In the genomic region with DNA sequence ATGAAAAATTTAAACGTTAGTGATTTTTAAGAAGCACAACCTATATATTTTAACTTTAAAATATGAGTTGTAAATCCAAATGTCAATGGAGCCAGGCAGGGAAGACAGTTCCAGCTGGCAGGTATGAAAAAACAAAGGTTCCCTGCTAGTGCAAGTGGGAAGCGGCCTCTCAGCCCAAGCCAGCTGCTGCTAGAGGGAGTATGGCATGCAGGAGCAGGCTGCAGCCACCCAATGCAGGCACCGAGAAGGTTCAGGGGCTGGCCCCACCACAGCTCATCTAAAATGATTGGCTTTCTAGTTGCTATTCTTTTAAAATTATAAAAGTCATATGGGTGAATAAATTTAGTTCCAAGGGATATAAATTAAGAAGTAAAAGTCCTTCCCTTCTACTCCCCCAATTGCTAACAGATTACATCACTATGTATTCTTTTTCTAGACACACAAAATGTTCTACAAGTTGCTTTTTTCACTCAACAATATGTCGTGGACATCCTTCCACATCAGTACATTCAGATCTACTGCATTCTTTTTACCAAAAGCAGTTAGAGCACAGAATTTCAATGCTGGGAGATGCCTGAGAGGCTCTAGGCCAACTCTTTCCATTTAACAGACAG, we compare ENCODE assay signal across 2 cellular contexts.
TF ChIP-seq lines count a peak whose summit lies in the region.

No MANE protein-coding gene starts in this region.

TF ChIP-seq in IMR-90, 13 proteins besides CTCF, POLR2A, EP300 and RAD21:
- TF ChIP-seq, protein P1, sequence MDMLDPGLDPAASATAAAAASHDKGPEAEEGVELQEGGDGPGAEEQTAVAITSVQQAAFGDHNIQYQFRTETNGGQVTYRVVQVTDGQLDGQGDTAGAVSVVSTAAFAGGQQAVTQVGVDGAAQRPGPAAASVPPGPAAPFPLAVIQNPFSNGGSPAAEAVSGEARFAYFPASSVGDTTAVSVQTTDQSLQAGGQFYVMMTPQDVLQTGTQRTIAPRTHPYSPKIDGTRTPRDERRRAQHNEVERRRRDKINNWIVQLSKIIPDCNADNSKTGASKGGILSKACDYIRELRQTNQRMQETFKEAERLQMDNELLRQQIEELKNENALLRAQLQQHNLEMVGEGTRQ (IDR thresholded peaks at IDR 0.05; ENCODE audit: low read depth, low read length) = no peak
- TF ChIP-seq MXI1 (IDR thresholded peaks at IDR 0.05; ENCODE audit: borderline replicate concordance, low read depth, low read length) = no peak
- TF ChIP-seq, protein P2, sequence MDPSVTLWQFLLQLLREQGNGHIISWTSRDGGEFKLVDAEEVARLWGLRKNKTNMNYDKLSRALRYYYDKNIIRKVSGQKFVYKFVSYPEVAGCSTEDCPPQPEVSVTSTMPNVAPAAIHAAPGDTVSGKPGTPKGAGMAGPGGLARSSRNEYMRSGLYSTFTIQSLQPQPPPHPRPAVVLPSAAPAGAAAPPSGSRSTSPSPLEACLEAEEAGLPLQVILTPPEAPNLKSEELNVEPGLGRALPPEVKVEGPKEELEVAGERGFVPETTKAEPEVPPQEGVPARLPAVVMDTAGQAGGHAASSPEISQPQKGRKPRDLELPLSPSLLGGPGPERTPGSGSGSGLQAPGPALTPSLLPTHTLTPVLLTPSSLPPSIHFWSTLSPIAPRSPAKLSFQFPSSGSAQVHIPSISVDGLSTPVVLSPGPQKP (IDR thresholded peaks at IDR 0.05; ENCODE audit: borderline replicate concordance, low read depth, low read length) = no peak

TF ChIP-seq in HepG2, 621 proteins besides CTCF, POLR2A, EP300 and RAD21:
- no peak for TF ChIP-seq ZMYM4 (CRISPR knock-in tag; IDR thresholded peaks at IDR 0.05)
- TF ChIP-seq KLF9 (CRISPR knock-in tag; IDR thresholded peaks at IDR 0.05; ENCODE audit: low read depth) = no peak
- no peak for TF ChIP-seq ONECUT2 (CRISPR knock-in tag; IDR thresholded peaks at IDR 0.05)
- TF ChIP-seq ZNF780A (CRISPR knock-in tag; IDR thresholded peaks at IDR 0.05) = no peak
- no peak for TF ChIP-seq ZNF614 (CRISPR knock-in tag; IDR thresholded peaks at IDR 0.05; ENCODE audit: borderline replicate concordance)
- TF ChIP-seq, protein P3, sequence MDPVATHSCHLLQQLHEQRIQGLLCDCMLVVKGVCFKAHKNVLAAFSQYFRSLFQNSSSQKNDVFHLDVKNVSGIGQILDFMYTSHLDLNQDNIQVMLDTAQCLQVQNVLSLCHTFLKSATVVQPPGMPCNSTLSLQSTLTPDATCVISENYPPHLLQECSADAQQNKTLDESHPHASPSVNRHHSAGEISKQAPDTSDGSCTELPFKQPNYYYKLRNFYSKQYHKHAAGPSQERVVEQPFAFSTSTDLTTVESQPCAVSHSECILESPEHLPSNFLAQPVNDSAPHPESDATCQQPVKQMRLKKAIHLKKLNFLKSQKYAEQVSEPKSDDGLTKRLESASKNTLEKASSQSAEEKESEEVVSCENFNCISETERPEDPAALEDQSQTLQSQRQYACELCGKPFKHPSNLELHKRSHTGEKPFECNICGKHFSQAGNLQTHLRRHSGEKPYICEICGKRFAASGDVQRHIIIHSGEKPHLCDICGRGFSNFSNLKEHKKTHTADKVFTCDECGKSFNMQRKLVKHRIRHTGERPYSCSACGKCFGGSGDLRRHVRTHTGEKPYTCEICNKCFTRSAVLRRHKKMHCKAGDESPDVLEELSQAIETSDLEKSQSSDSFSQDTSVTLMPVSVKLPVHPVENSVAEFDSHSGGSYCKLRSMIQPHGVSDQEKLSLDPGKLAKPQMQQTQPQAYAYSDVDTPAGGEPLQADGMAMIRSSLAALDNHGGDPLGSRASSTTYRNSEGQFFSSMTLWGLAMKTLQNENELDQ (CRISPR knock-in tag; IDR thresholded peaks at IDR 0.05; ENCODE audit: borderline replicate concordance) = no peak
- TF ChIP-seq GABPA (IDR thresholded peaks at IDR 0.05; ENCODE audit: low read depth, low read length) = no peak
- TF ChIP-seq GABPA (CRISPR knock-in tag; IDR thresholded peaks at IDR 0.05; ENCODE audit: low read depth) = no peak
- TF ChIP-seq REXO4 (CRISPR knock-in tag; IDR thresholded peaks at IDR 0.05; ENCODE audit: borderline replicate concordance) = no peak
- no peak for TF ChIP-seq ZNF484 (CRISPR knock-in tag; IDR thresholded peaks at IDR 0.05; ENCODE audit: borderline replicate concordance, low read depth)
